Comparison of ENCODE assay signal across 27 cellular contexts in genomic region chr7:141709318-141709717, GRCh38. TPM values are rescaled to one million over a fixed set of nuclear protein-coding genes. Genes with fewer than 3 reads are reported as not detected.
"Had no signal": no experiment of that assay in that cellular context is flagged by ENCODE, and none has a peak within 500 bp of the region (broad histone marks: within the 10 kb centered on the region; RNA-seq: fewer than 3 reads in every experiment).

No MANE protein-coding gene starts in this region.

- DNase-seq: hypothalamus; immature natural killer cell; kidney; left colon; left lung; lower lobe of right lung; mesenchymal stem cell; naive thymus-derived CD8-positive, alpha-beta T cell; nucleus accumbens; pancreas; posterior cingulate gyrus; retina; right cardiac atrium; stimulated activated CD4-positive, alpha-beta T cell treated with anti-CD3 and anti-CD28 coated beads, Interleukin-12 subunit alpha, Interleukin-12 subunit beta, amount 100 ng/mL, for 4 hours; stimulated activated CD4-positive, alpha-beta T cell treated with anti-CD3 and anti-CD28 coated beads, Interleukin-15, amount 100 ng/mL, for 24 hours; stimulated activated CD4-positive, alpha-beta T cell treated with anti-CD3 and anti-CD28 coated beads, Interleukin-2, amount 100 ng/mL, for 24 hours; stimulated activated CD4-positive, alpha-beta T cell treated with anti-CD3 and anti-CD28 coated beads, Interleukin-4, amount 100 ng/mL, for 1 hour; stimulated activated naive B cell treated with anti-CD40 and anti-IgM and Interleukin-4, amounts not matched to agents 10 μg/mL and 1 μg/mL and 100 μg/mL, for 72 hours; stimulated activated naive CD8-positive, alpha-beta T cell treated with anti-CD3 and anti-CD28 coated beads, Interleukin-15, Interleukin-2, amounts not matched to agents 100 U/mL and 50 U/mL, for 24 hours; stomach; testis; thyroid gland; upper lobe of right lung had no signal

- H3K27ac ChIP-seq: left lung, lower lobe of right lung, pancreas, prostate gland, skin epidermis, testis, thyroid gland, upper lobe of right lung had no signal

RNA-seq across cellular contexts. Expression of gene WEE2, which starts 1.2 kb away (rescaled TPM):
- polyA plus RNA-seq: immature natural killer cell; liver; mammary epithelial cell; naive thymus-derived CD8-positive, alpha-beta T cell; right cardiac atrium; stomach had no signal

RNA-seq across cellular contexts. Expression of gene TAS2R3, which starts 54.6 kb away (rescaled TPM):
- polyA plus RNA-seq: immature natural killer cell; liver; mammary epithelial cell; naive thymus-derived CD8-positive, alpha-beta T cell; stomach had no signal
